Comparison of ENCODE assay signal across 16 cellular contexts in the genomic region with DNA sequence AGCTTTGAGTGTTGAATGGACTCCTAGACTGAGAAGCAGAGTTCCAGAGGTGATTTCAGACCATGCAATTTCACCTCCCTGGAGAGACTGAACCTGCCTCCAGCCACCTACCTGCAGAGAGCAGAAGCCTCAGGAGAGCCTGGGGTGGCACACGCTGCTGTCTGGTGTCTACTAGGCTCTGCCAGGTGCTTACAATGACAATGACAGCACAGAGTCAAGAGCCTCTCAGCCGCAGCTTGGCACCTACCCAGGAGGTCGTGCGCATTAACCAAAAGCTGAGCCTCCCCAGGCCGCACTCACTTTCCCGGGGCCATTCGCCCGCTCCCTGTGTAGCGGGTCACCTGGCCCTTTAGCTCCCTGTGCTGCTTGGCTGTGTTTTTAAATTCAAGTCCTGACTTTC.
DNase-seq lines count a peak whose midpoint lies in the region; ATAC-seq and TF ChIP-seq lines count a peak whose summit lies in the region.
"Had no signal": no experiment of that assay in that cellular context is flagged by ENCODE, and none has a peak within 500 bp of the region (broad histone marks: within the 10 kb centered on the region; RNA-seq: fewer than 3 reads in every experiment).

No MANE protein-coding gene starts in this region.

- H3K36me3 ChIP-seq in heart right ventricle: peaks cover 0 to 9% (median 0%) of the 10 kb centered on the region in 9 donors

- H3K4me1 ChIP-seq in heart right ventricle: peaks cover 12 to 38% (median 25%) of the 10 kb centered on the region in 9 donors

- no peak overlapping the region for H3K27ac Mint-ChIP-seq in activated CD4-positive, alpha-beta T cell treated with anti-CD3 and anti-CD28 coated beads for 36 hours
- H3K27ac Mint-ChIP-seq: activated naive CD4-positive, alpha-beta T cell treated with anti-CD3 and anti-CD28 coated beads for 36 hours; natural killer cell treated with Interleukin-12 subunit alpha and Interleukin-12 subunit beta and Interleukin-15 and Interleukin-18, amount 100 ng/mL, for 72 hours; T-cell had no signal

- intact Hi-C loops in heart right ventricle (cut with DNase I): loop anchor here in 1 of 10 donors (10.0 kb wide), 1 partner anchor 59 kb away; the partner anchor contains the start of gene TESC
- intact Hi-C loops in activated CD4-positive, alpha-beta T cell treated with anti-CD3 and anti-CD28 coated beads for 36 hours (cut with DNase I, micrococcal nuclease): no loop called here

- no peaks in the 10 kb centered on the region for H3K27me3 Mint-ChIP-seq in activated CD4-positive, alpha-beta T cell treated with anti-CD3 and anti-CD28 coated beads for 36 hours
- H3K27me3 Mint-ChIP-seq: natural killer cell treated with Interleukin-12 subunit alpha and Interleukin-12 subunit beta and Interleukin-15 and Interleukin-18, amount 100 ng/mL, for 72 hours had no signal

- H3K9me3 ChIP-seq in heart right ventricle: no peaks in the 10 kb centered on the region

- no peak overlapping the region for H3K4me3 Mint-ChIP-seq in activated CD4-positive, alpha-beta T cell treated with anti-CD3 and anti-CD28 coated beads for 36 hours
- H3K4me3 Mint-ChIP-seq: activated naive CD4-positive, alpha-beta T cell treated with anti-CD3 and anti-CD28 coated beads for 36 hours; natural killer cell treated with Interleukin-12 subunit alpha and Interleukin-12 subunit beta and Interleukin-15 and Interleukin-18, amount 100 ng/mL, for 72 hours; T-cell had no signal

- H3K9me3 Mint-ChIP-seq in activated CD4-positive, alpha-beta T cell treated with anti-CD3 and anti-CD28 coated beads for 36 hours (ENCODE audit: low read depth): no peaks in the 10 kb centered on the region
- H3K9me3 Mint-ChIP-seq: activated naive CD4-positive, alpha-beta T cell treated with anti-CD3 and anti-CD28 coated beads for 36 hours; natural killer cell treated with Interleukin-12 subunit alpha and Interleukin-12 subunit beta and Interleukin-15 and Interleukin-18, amount 100 ng/mL, for 72 hours; T-cell had no signal

- ATAC-seq in heart right ventricle: peak in 7 of 8 donors; percentile 9 to 56 (median 40)
- ATAC-seq in HG03196 (IDR thresholded peaks at IDR 0.05; ENCODE audit: unreplicated experiment): no peak
- ATAC-seq in activated CD4-positive, alpha-beta T cell treated with anti-CD3 and anti-CD28 coated beads for 36 hours: no peak
- ATAC-seq: HCT116; natural killer cell treated with Interleukin-12 subunit alpha and Interleukin-12 subunit beta and Interleukin-15 and Interleukin-18, amount 100 ng/mL, for 72 hours; T-cell had no signal

- no peak for TF ChIP-seq CTCF in heart right ventricle (IDR thresholded peaks at IDR 0.05)

- CTCF ChIA-PET in activated CD4-positive, alpha-beta T cell treated with anti-CD3 and anti-CD28 coated beads for 36 hours (lab: Charles Lee): interaction anchor here (0.9 kb wide), 1 partner anchor 9 kb away, joined by 3 read pairs; no protein-coding TSS in a partner anchor

- H3K4me3 ChIP-seq in heart right ventricle: no peak overlapping the region
- H3K4me3 ChIP-seq: skin epidermis had no signal

- DNase-seq in COR-L47 (lab: John Stamatoyannopoulos, UW) (peak; percentile 54), NCI-H1105 treated with DMSO at 0.1 percent for 48 hours (lab: John Stamatoyannopoulos, UW) (peak; percentile 98), NCI-H2171 treated with DMSO at 0.1 percent for 48 hours (lab: John Stamatoyannopoulos, UW) (peak; percentile 68), heart right ventricle (peak; percentile 51 to 62), glomerular visceral epithelial cell (ENCODE audit: extremely low spot score) (no peak), H4 (ENCODE audit: low spot score) (no peak)
- DNase-seq in activated CD4-positive, alpha-beta T cell treated with anti-CD3 and anti-CD28 coated beads for 36 hours: no peak
- DNase-seq: ACHN; activated CD4-positive, alpha-beta T cell treated with anti-CD3 and anti-CD28 coated beads, Interleukin-2, amount 50 U/mL, for 4 hours; activated naive CD4-positive, alpha-beta T cell treated with anti-CD3 and anti-CD28 coated beads for 36 hours; stimulated activated CD4-positive, alpha-beta T cell treated with anti-CD3 and anti-CD28 coated beads, Interleukin-4, amount 100 ng/mL, for 24 hours; T-cell had no signal

- no peaks in the 10 kb centered on the region for H3K4me1 Mint-ChIP-seq in activated CD4-positive, alpha-beta T cell treated with anti-CD3 and anti-CD28 coated beads for 36 hours

- WGBS in heart right ventricle, 2 donors: 57 to 73% methylated on average over 9 of the region's 9 CpGs

- no peak overlapping the region for H3K27ac ChIP-seq in heart right ventricle
- H3K27ac ChIP-seq: skin epidermis had no signal

- peaks cover 0 to 14% (median 0%) of the 10 kb centered on the region in 7 donors for H3K27me3 ChIP-seq in heart right ventricle

- H3K36me3 Mint-ChIP-seq in activated CD4-positive, alpha-beta T cell treated with anti-CD3 and anti-CD28 coated beads for 36 hours (ENCODE audit: low read depth): no peaks in the 10 kb centered on the region
- H3K36me3 Mint-ChIP-seq: natural killer cell treated with Interleukin-12 subunit alpha and Interleukin-12 subunit beta and Interleukin-15 and Interleukin-18, amount 100 ng/mL, for 72 hours had no signal

- POLR2A ChIA-PET in activated CD4-positive, alpha-beta T cell treated with anti-CD3 and anti-CD28 coated beads for 36 hours (lab: Charles Lee): no interaction called here

Comparison
In these comparisons a context has a peak if more than half of its experiments do, and no peak if none do; other contexts are left out.
1. DNase-seq: peak in COR-L47 (single experiment), NCI-H1105 treated with DMSO at 0.1 percent for 48 hours (single experiment), NCI-H2171 treated with DMSO at 0.1 percent for 48 hours (single experiment) and heart right ventricle (2 of 2); none in activated CD4-positive, alpha-beta T cell treated with anti-CD3 and anti-CD28 coated beads for 36 hours (single experiment), glomerular visceral epithelial cell (single experiment) and H4 (single experiment).
2. ATAC-seq: peak in heart right ventricle (7 of 8); none in HG03196 (single experiment) and activated CD4-positive, alpha-beta T cell treated with anti-CD3 and anti-CD28 coated beads for 36 hours (single experiment).